Comparison of ENCODE assay signal across 11 cellular contexts in genomic region chr14:89330236-89331002, GRCh38.
A peak's percentile ranks its signal among the peaks of the same experiment; 100 is the strongest.
DNase-seq lines count a peak whose midpoint lies in the region; ATAC-seq and TF ChIP-seq lines count a peak whose summit lies in the region.
"Had no signal": no experiment of that assay in that cellular context is flagged by ENCODE, and none has a peak within 500 bp of the region (broad histone marks: within the 10 kb centered on the region; RNA-seq: fewer than 3 reads in every experiment).

No MANE protein-coding gene starts in this region.

- peak; percentile 54 for DNase-seq in AG04449 (ENCODE audit: low read depth, low spot score)
- no peak for DNase-seq in esophagus muscularis mucosa (ENCODE audit: extremely low spot score)
- DNase-seq in naive B cell: no peak
- no peak for DNase-seq in NCI-H526 treated with DMSO at 0.1 percent for 48 hours (lab: John Stamatoyannopoulos, UW)
- DNase-seq in activated naive CD4-positive, alpha-beta T cell treated with anti-CD3 and anti-CD28 coated beads for 36 hours: no peak
- DNase-seq in ACHN: no peak
- DNase-seq: NCI-H146, posterior cingulate gyrus had no signal

- peak overlapping the region; percentile 8; the same call in 1 of the 2 replicates for H3K4me3 ChIP-seq in AG04449 (ENCODE audit: low read depth, low read length)
- no peak overlapping the region for H3K4me3 ChIP-seq in HUES48 (ENCODE audit: low read depth, low read length)
- H3K4me3 ChIP-seq in esophagus muscularis mucosa: no peak overlapping the region

- peaks cover 43 to 66% (median 57%) of the 10 kb centered on the region in 3 donors for H3K4me1 Mint-ChIP-seq in naive B cell
- peaks cover 42% of the 10 kb centered on the region for H3K4me1 Mint-ChIP-seq in activated naive CD4-positive, alpha-beta T cell treated with anti-CD3 and anti-CD28 coated beads for 36 hours (ENCODE audit: low read depth)

- intact Hi-C loops in esophagus muscularis mucosa (cut with DNase I): no loop called here
- intact Hi-C loops in activated naive CD4-positive, alpha-beta T cell treated with anti-CD3 and anti-CD28 coated beads for 36 hours (cut with micrococcal nuclease): no loop called here

- POLR2A ChIA-PET in AG04449 (lab: Yijun Ruan, JAX): interaction anchor here (0.6 to 1.4 kb wide), 2 partner anchors 26 to 55 kb away, joined by 3 to 4 read pairs; no protein-coding TSS in a partner anchor

- CTCF ChIA-PET in AG04449 (lab: Yijun Ruan, JAX): no interaction called here
- CTCF ChIA-PET in activated naive CD4-positive, alpha-beta T cell treated with anti-CD3 and anti-CD28 coated beads for 36 hours (lab: Charles Lee): no interaction called here

- H3K4me1 ChIP-seq in HUES48 (ENCODE audit: control insufficient read depth, insufficient read depth, low read length): peaks cover 10% of the 10 kb centered on the region
- peaks cover 12 to 38% (median 27%) of the 10 kb centered on the region in 4 donors for H3K4me1 ChIP-seq in esophagus muscularis mucosa

- H3K9me3 ChIP-seq in HUES48 (ENCODE audit: control insufficient read depth, insufficient read depth, low read length) (no peaks in the 10 kb centered on the region), esophagus muscularis mucosa (no peaks in the 10 kb centered on the region)

- H3K36me3 ChIP-seq in HUES48 (ENCODE audit: control insufficient read depth, insufficient read depth, low read length): peaks cover 30% of the 10 kb centered on the region
- H3K36me3 ChIP-seq in esophagus muscularis mucosa: peaks cover 0 to 5% (median 0%) of the 10 kb centered on the region in 4 donors

- H3K27me3 ChIP-seq in HUES48 (ENCODE audit: control insufficient read depth, insufficient read depth, low read length) (no peaks in the 10 kb centered on the region), esophagus muscularis mucosa (no peaks in the 10 kb centered on the region)

- H3K27ac Mint-ChIP-seq in naive B cell: peak overlapping the region; percentile 9 to 88 (median 58)
- H3K27ac Mint-ChIP-seq in activated naive CD4-positive, alpha-beta T cell treated with anti-CD3 and anti-CD28 coated beads for 36 hours: no peak overlapping the region

- TF ChIP-seq EP300 in esophagus muscularis mucosa (IDR thresholded peaks at IDR 0.05): no peak

- in situ Hi-C loops in ACHN (cut with HindIII; ENCODE audit: low pct_ligation_motif_present, low pct_unique_long_range_greater_than_20kb, low sequenced_read_pairs): no loop called here

- H3K4me3 Mint-ChIP-seq in naive B cell: peak overlapping the region in 3 of 8 donors; percentile 10 to 35 (median 29)
- no peak overlapping the region for H3K4me3 Mint-ChIP-seq in activated naive CD4-positive, alpha-beta T cell treated with anti-CD3 and anti-CD28 coated beads for 36 hours

- H3K27ac ChIP-seq in HUES48 (ENCODE audit: low read depth, low read length): peak overlapping the region; percentile 28
- peak overlapping the region in 3 of 4 donors; percentile 10 to 43 (median 33) for H3K27ac ChIP-seq in esophagus muscularis mucosa (replicated peaks in 1 of 4)
- H3K27ac ChIP-seq: RWPE1 had no signal

- TF ChIP-seq CTCF in AG04449 (IDR thresholded peaks at IDR 0.05; ENCODE audit: insufficient read depth, low read length, missing control alignments) (no peak), esophagus muscularis mucosa (IDR thresholded peaks at IDR 0.05) (no peak)

- WGBS in esophagus muscularis mucosa: 74% methylated on average over 10 of the region's 11 CpGs

- H3K27me3 Mint-ChIP-seq in naive B cell: no peaks in the 10 kb centered on the region
- H3K27me3 Mint-ChIP-seq in activated naive CD4-positive, alpha-beta T cell treated with anti-CD3 and anti-CD28 coated beads for 36 hours (ENCODE audit: low read depth): no peaks in the 10 kb centered on the region

- TF ChIP-seq POLR2A in esophagus muscularis mucosa (IDR thresholded peaks at IDR 0.05; ENCODE audit: low read depth): no peak

- H3K36me3 Mint-ChIP-seq in naive B cell: peaks cover 12 to 13% of the 10 kb centered on the region in 2 donors
- H3K36me3 Mint-ChIP-seq in activated naive CD4-positive, alpha-beta T cell treated with anti-CD3 and anti-CD28 coated beads for 36 hours (ENCODE audit: low read depth): peaks cover 19% of the 10 kb centered on the region

- no peak for ATAC-seq in naive B cell (ENCODE audit: low read depth in 2 of 2)
- ATAC-seq in GM19395 (IDR thresholded peaks at IDR 0.05; ENCODE audit: unreplicated experiment): no peak

- peaks cover 0 to 3% (median 0%) of the 10 kb centered on the region in 7 donors for H3K9me3 Mint-ChIP-seq in naive B cell
- no peaks in the 10 kb centered on the region for H3K9me3 Mint-ChIP-seq in activated naive CD4-positive, alpha-beta T cell treated with anti-CD3 and anti-CD28 coated beads for 36 hours

- H3K9ac ChIP-seq in HUES48 (ENCODE audit: low read depth, low read length): no peak overlapping the region
